In the genomic region with DNA sequence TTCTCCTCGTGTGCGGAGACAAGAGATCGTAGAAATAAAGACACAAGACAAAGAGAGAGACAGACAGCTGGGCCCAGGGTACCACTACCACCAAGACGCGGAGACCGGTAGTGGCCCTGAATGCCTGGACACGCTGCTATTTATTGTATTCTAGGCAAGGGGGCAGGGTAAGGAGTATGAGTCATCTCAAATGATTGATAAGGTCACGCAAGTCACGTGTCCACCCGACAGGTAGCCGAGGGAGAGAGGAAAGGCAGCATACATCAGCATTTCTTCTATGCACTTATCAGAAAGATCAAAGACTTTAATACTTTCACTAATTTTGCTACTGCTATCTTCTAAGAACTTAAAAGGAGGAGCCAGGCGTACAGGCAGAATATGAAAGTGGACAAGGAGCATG, we compare ENCODE assay signal across 24 cellular contexts. TPM values are rescaled to one million over a fixed set of nuclear protein-coding genes. Genes with fewer than 3 reads are reported as not detected.
"Had no signal": no experiment of that assay in that cellular context is flagged by ENCODE, and none has a peak within 500 bp of the region (broad histone marks: within the 10 kb centered on the region; RNA-seq: fewer than 3 reads in every experiment).

No MANE protein-coding gene starts in this region.

- H3K27ac ChIP-seq: brain microvascular endothelial cell, Peyer's patch, RWPE1, SJSA1 had no signal

- H3K4me3 ChIP-seq: Peyer's patch, SJSA1 had no signal

- H3K4me1 ChIP-seq: Peyer's patch, SJSA1 had no signal

- H3K9me3 ChIP-seq: Peyer's patch, SJSA1 had no signal

- H3K27me3 ChIP-seq: brain microvascular endothelial cell, Peyer's patch, SJSA1 had no signal

- H3K36me3 ChIP-seq: brain microvascular endothelial cell, Peyer's patch, SJSA1 had no signal

- DNase-seq: activated CD4-positive, alpha-beta T cell treated with anti-CD3 and anti-CD28 coated beads for 48 hours; activated CD4-positive, alpha-beta T cell treated with anti-CD3 and anti-CD28 coated beads, Interleukin-2, amount 50 U/mL, for 4 hours; activated CD4-positive, CD25-positive, alpha-beta regulatory T cell treated with anti-CD3 and anti-CD28 coated beads, Interleukin-2, amount 50 U/mL, for 72 hours; activated CD8-positive, alpha-beta T cell treated with anti-CD3 and anti-CD28 coated beads, Interleukin-2, amount 10 ng/mL, durations not matched to agents 7 days and 5 days; activated effector memory CD4-positive, alpha-beta T cell treated with anti-CD3 and anti-CD28 coated beads, Interleukin-2, amount 50 U/mL, for 16 hours; activated naive CD4-positive, alpha-beta T cell treated with Interleukin-2 at 50 U/mL for 16 hours; activated T-cell treated with anti-CD3 and anti-CD28 coated beads, Interleukin-2, amount 50 U/mL, for 4 hours; amygdala; brain microvascular endothelial cell; Karpas-422; MM.1S; NCI-H1105; NCI-H1436; NCI-H1694 treated with DMSO at 0.1 percent for 48 hours; NCI-H2029 treated with DMSO at 0.1 percent for 48 hours; NCI-H345; NCI-H510A; NCI-H69; Peyer's patch; Right ventricle myocardium superior; T-helper 9 cell had no signal

- ATAC-seq: activated CD8-positive, alpha-beta T cell treated with anti-CD3 and anti-CD28 coated beads, Interleukin-2, amount 10 ng/mL, durations not matched to agents 7 days and 5 days; activated T-cell treated with anti-CD3 and anti-CD28 coated beads, Interleukin-2, amount 50 U/mL, for 4 hours; WTC11 had no signal

RNA-seq across cellular contexts. Expression of a gene that starts 28.2 kb away (rescaled TPM):
- total RNA-seq: activated CD8-positive, alpha-beta T cell treated with anti-CD3 and anti-CD28 coated beads, Interleukin-2, amount 10 ng/mL, durations not matched to agents 7 days and 5 days; activated T-cell treated with anti-CD3 and anti-CD28 coated beads, Interleukin-2, amount 50 U/mL, for 4 hours; SJSA1 had no signal

RNA-seq across cellular contexts. Expression of a gene that starts 42.5 kb away (rescaled TPM):
- total RNA-seq: activated CD8-positive, alpha-beta T cell treated with anti-CD3 and anti-CD28 coated beads, Interleukin-2, amount 10 ng/mL, durations not matched to agents 7 days and 5 days; activated T-cell treated with anti-CD3 and anti-CD28 coated beads, Interleukin-2, amount 50 U/mL, for 4 hours; SJSA1 had no signal
